In genomic region chr16:50972899-50973298, GRCh38 we compare ENCODE assay signal across 26 cellular contexts.
"Had no signal": no experiment of that assay in that cellular context is flagged by ENCODE, and none has a peak within 500 bp of the region (broad histone marks: within the 10 kb centered on the region; RNA-seq: fewer than 3 reads in every experiment).

No MANE protein-coding gene starts in this region.

- H3K9me3 Mint-ChIP-seq: activated CD4-positive, alpha-beta memory T cell treated with anti-CD3 and anti-CD28 coated beads, Interleukin-2, amount 10 ng/mL, durations not matched to agents 7 days and 5 days; activated naive CD4-positive, alpha-beta T cell treated with anti-CD3 and anti-CD28 coated beads for 36 hours; activated T-helper 17 cell treated with anti-CD3 and anti-CD28 coated beads, Interleukin-2, amount 50 U/mL, for 72 hours had no signal

- H3K36me3 ChIP-seq: breast epithelium had no signal

- H3K27ac ChIP-seq: breast epithelium, SK-N-MC, VCaP had no signal

- DNase-seq: activated CD4-positive, alpha-beta memory T cell treated with anti-CD3 and anti-CD28 coated beads, Interleukin-2, amount 10 ng/mL, durations not matched to agents 7 days and 5 days; activated CD4-positive, alpha-beta T cell treated with anti-CD3 and anti-CD28 coated beads for 36 hours; activated CD4-positive, alpha-beta T cell treated with anti-CD3 and anti-CD28 coated beads, Interleukin-2, amount 50 U/mL, for 1 hour; activated gamma-delta T cell; activated naive CD4-positive, alpha-beta T cell treated with anti-CD3 and anti-CD28 coated beads for 36 hours; activated T-cell treated with anti-CD3 and anti-CD28 coated beads for 4 hours; activated T-cell treated with anti-CD3 and anti-CD28 coated beads, Interleukin-2, amount 50 U/mL, for 48 hours; caudate nucleus; Kasumi-1; KBM-7; MV-4-11; NCI-H1105; NCI-H1436; NCI-H1694 treated with DMSO at 0.1 percent for 48 hours; NCI-H2029 treated with DMSO at 0.1 percent for 48 hours; NCI-H345; NCI-H510A treated with DMSO at 0.1 percent for 48 hours; PC-3; T-cell; T-helper 2 cell; T1000 had no signal

- H3K36me3 Mint-ChIP-seq: activated naive CD8-positive, alpha-beta T cell; T-cell had no signal

- H3K4me3 ChIP-seq: breast epithelium, SK-N-MC had no signal

- H3K4me1 Mint-ChIP-seq: activated CD4-positive, alpha-beta memory T cell treated with anti-CD3 and anti-CD28 coated beads, Interleukin-2, amount 10 ng/mL, durations not matched to agents 7 days and 5 days; activated CD4-positive, alpha-beta T cell treated with anti-CD3 and anti-CD28 coated beads for 36 hours; activated T-helper 17 cell treated with anti-CD3 and anti-CD28 coated beads, Interleukin-2, amount 50 U/mL, for 72 hours; T-cell had no signal

- H3K27me3 Mint-ChIP-seq: activated naive CD8-positive, alpha-beta T cell had no signal

- H3K27ac Mint-ChIP-seq: activated CD4-positive, alpha-beta memory T cell treated with anti-CD3 and anti-CD28 coated beads, Interleukin-2, amount 10 ng/mL, durations not matched to agents 7 days and 5 days; activated CD4-positive, alpha-beta T cell treated with anti-CD3 and anti-CD28 coated beads for 36 hours; activated naive CD4-positive, alpha-beta T cell treated with anti-CD3 and anti-CD28 coated beads for 36 hours; activated naive CD8-positive, alpha-beta T cell; activated T-helper 17 cell treated with anti-CD3 and anti-CD28 coated beads, Interleukin-2, amount 50 U/mL, for 72 hours; T-cell had no signal

- H3K4me3 Mint-ChIP-seq: activated CD4-positive, alpha-beta memory T cell treated with anti-CD3 and anti-CD28 coated beads, Interleukin-2, amount 10 ng/mL, durations not matched to agents 7 days and 5 days; activated CD4-positive, alpha-beta T cell treated with anti-CD3 and anti-CD28 coated beads for 36 hours; activated naive CD4-positive, alpha-beta T cell treated with anti-CD3 and anti-CD28 coated beads for 36 hours; activated naive CD8-positive, alpha-beta T cell; activated T-helper 17 cell treated with anti-CD3 and anti-CD28 coated beads, Interleukin-2, amount 50 U/mL, for 72 hours; T-cell had no signal

- H3K4me1 ChIP-seq: breast epithelium had no signal

- ATAC-seq: activated CD4-positive, alpha-beta T cell treated with anti-CD3 and anti-CD28 coated beads for 36 hours; activated T-helper 17 cell treated with anti-CD3 and anti-CD28 coated beads, Interleukin-2, amount 50 U/mL, for 72 hours; PC-3; T-cell had no signal
